Comparison of ENCODE assay signal across 19 cellular contexts in the genomic region with DNA sequence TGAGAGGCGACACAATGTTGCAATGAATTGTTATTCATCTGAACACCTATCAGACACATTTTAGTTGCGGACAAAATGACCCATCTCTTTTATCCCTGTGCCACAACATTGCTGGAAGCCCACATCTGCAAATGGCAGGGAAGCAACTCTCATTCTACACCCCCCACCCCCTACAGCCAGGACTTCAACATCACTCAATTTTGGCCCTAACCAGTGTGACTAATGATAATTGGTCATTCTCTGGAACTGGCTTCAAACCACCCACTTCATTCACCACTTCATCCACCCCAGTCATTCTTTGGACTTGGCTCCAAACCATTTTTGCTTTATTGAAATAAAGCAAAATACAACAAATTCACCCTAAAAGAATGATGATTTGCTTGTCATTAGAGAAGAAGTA. TPM values are rescaled to one million over a fixed set of nuclear protein-coding genes. Genes with fewer than 3 reads are reported as not detected.
DNase-seq lines count a peak whose midpoint lies in the region; ATAC-seq and TF ChIP-seq lines count a peak whose summit lies in the region.
"Had no signal": no experiment of that assay in that cellular context is flagged by ENCODE, and none has a peak within 500 bp of the region (broad histone marks: within the 10 kb centered on the region; RNA-seq: fewer than 3 reads in every experiment).

No MANE protein-coding gene starts in this region.

- H3K4me1 ChIP-seq in parathyroid adenoma: peaks cover 45% of the 10 kb centered on the region

- H3K9me3 Mint-ChIP-seq in activated T-helper 1 cell treated with anti-CD3 and anti-CD28 coated beads, Interleukin-12 subunit alpha, Interleukin-12 subunit beta, Interleukin-2, Interleukin-4 antibody, amounts not matched to agents 30 ng/mL and 10 ng/mL and 1 ng/mL, durations not matched to agents 14 hours and 24 hours and 36 hours: no peaks in the 10 kb centered on the region

- no peak for ATAC-seq in GM21423 (IDR thresholded peaks at IDR 0.05; ENCODE audit: unreplicated experiment)
- no peak for ATAC-seq in GM21381 (IDR thresholded peaks at IDR 0.05; ENCODE audit: unreplicated experiment)

- H3K9me3 ChIP-seq in MG63 (no peaks in the 10 kb centered on the region), parathyroid adenoma (ENCODE audit: control insufficient read depth, low read length) (no peaks in the 10 kb centered on the region)

- intact Hi-C loops in activated T-helper 1 cell treated with anti-CD3 and anti-CD28 coated beads, Interleukin-12 subunit alpha, Interleukin-12 subunit beta, Interleukin-2, Interleukin-4 antibody, amounts not matched to agents 30 ng/mL and 10 ng/mL and 1 ng/mL, durations not matched to agents 14 hours and 24 hours and 36 hours (cut with micrococcal nuclease): loop anchor here (5.0 to 10.0 kb wide), 2 partner anchors 456 to 493 kb away; no protein-coding TSS in a partner anchor

- H3K36me3 ChIP-seq in MG63: no peaks in the 10 kb centered on the region
- no peaks in the 10 kb centered on the region for H3K36me3 ChIP-seq in parathyroid adenoma (ENCODE audit: control insufficient read depth, insufficient read depth, low read length)

- H3K4me3 Mint-ChIP-seq in activated T-helper 1 cell treated with anti-CD3 and anti-CD28 coated beads, Interleukin-12 subunit alpha, Interleukin-12 subunit beta, Interleukin-2, Interleukin-4 antibody, amounts not matched to agents 30 ng/mL and 10 ng/mL and 1 ng/mL, durations not matched to agents 14 hours and 24 hours and 36 hours: no peak overlapping the region
- H3K4me3 Mint-ChIP-seq: CD4-positive, alpha-beta memory T cell had no signal

- H3K4me2 ChIP-seq in parathyroid adenoma (ENCODE audit: low read length): peak overlapping the region; percentile 85

- H3K4me3 ChIP-seq in MG63 (no peak overlapping the region), fibroblast of mammary gland (ENCODE audit: control insufficient read depth, low read depth, low read length) (no peak overlapping the region), parathyroid adenoma (ENCODE audit: low read depth, low read length) (peak overlapping the region; percentile 93)

- no peaks in the 10 kb centered on the region for H3K36me3 Mint-ChIP-seq in activated T-helper 1 cell treated with anti-CD3 and anti-CD28 coated beads, Interleukin-12 subunit alpha, Interleukin-12 subunit beta, Interleukin-2, Interleukin-4 antibody, amounts not matched to agents 30 ng/mL and 10 ng/mL and 1 ng/mL, durations not matched to agents 14 hours and 24 hours and 36 hours (ENCODE audit: low read depth)
- H3K36me3 Mint-ChIP-seq: CD4-positive, alpha-beta memory T cell had no signal

- TF ChIP-seq CTCF in fibroblast of mammary gland (conservative IDR thresholded peaks at IDR 0.05; ENCODE audit: control insufficient read depth, insufficient read depth, low read depth, low read length) (no peak), parathyroid adenoma (IDR thresholded peaks at IDR 0.05) (no peak)

- H3K9ac ChIP-seq in parathyroid adenoma: peak overlapping the region; percentile 85

- H3K27me3 ChIP-seq in MG63 (peaks cover 8% of the 10 kb centered on the region; the same call in 1 of the 2 replicates), parathyroid adenoma (ENCODE audit: control insufficient read depth, insufficient read depth, low read length) (no peaks in the 10 kb centered on the region)

- peaks cover 20% of the 10 kb centered on the region for H3K79me2 ChIP-seq in parathyroid adenoma

- no peak overlapping the region for H2AFZ ChIP-seq in parathyroid adenoma

- DNase-seq in MG63 (peak; percentile 68), fibroblast of mammary gland (ENCODE audit: low read depth) (peak; percentile 3)
- no peak for DNase-seq in activated T-helper 1 cell treated with anti-CD3 and anti-CD28 coated beads, Interleukin-12 subunit alpha, Interleukin-12 subunit beta, Interleukin-2, Interleukin-4 antibody, amounts not matched to agents 30 ng/mL and 10 ng/mL and 1 ng/mL, durations not matched to agents 14 hours and 24 hours and 36 hours (ENCODE audit: low spot score)
- DNase-seq: C1 segment of cervical spinal cord; Calu3; CD4-positive, alpha-beta memory T cell; COR-L47; DMS53; DMS79 treated with DMSO at 0.1 percent for 48 hours; GF-D8; H7; HCEC 1CT had no signal

- H3K27ac ChIP-seq in parathyroid adenoma: peak overlapping the region; percentile 98

- peaks cover 59% of the 10 kb centered on the region for H3K27me3 Mint-ChIP-seq in activated T-helper 1 cell treated with anti-CD3 and anti-CD28 coated beads, Interleukin-12 subunit alpha, Interleukin-12 subunit beta, Interleukin-2, Interleukin-4 antibody, amounts not matched to agents 30 ng/mL and 10 ng/mL and 1 ng/mL, durations not matched to agents 14 hours and 24 hours and 36 hours (ENCODE audit: insufficient read depth)

- no peaks in the 10 kb centered on the region for H3K4me1 Mint-ChIP-seq in activated T-helper 1 cell treated with anti-CD3 and anti-CD28 coated beads, Interleukin-12 subunit alpha, Interleukin-12 subunit beta, Interleukin-2, Interleukin-4 antibody, amounts not matched to agents 30 ng/mL and 10 ng/mL and 1 ng/mL, durations not matched to agents 14 hours and 24 hours and 36 hours (ENCODE audit: low read depth)

- H3K27ac Mint-ChIP-seq in activated T-helper 1 cell treated with anti-CD3 and anti-CD28 coated beads, Interleukin-12 subunit alpha, Interleukin-12 subunit beta, Interleukin-2, Interleukin-4 antibody, amounts not matched to agents 30 ng/mL and 10 ng/mL and 1 ng/mL, durations not matched to agents 14 hours and 24 hours and 36 hours: no peak overlapping the region
- H3K27ac Mint-ChIP-seq: CD4-positive, alpha-beta memory T cell had no signal

RNA-seq across cellular contexts. Expression of a gene that starts 1.5 kb away (rescaled TPM):
- not detected in 2 replicates for total RNA-seq in MG63 (2014; rRNA removed; shearing (Covaris generic); ENCODE audit: low replicate concordance)
- not detected in 2 replicates for total RNA-seq in activated T-helper 1 cell treated with anti-CD3 and anti-CD28 coated beads, Interleukin-12 subunit alpha, Interleukin-12 subunit beta, Interleukin-2, Interleukin-4 antibody, amounts not matched to agents 30 ng/mL and 10 ng/mL and 1 ng/mL, durations not matched to agents 14 hours and 24 hours and 36 hours
- total RNA-seq: A172; A673; Calu3; CD4-positive, alpha-beta memory T cell; Daoy; H1; H7 had no signal

RNA-seq across cellular contexts. Expression of a gene that starts 6.5 kb away (rescaled TPM):
- total RNA-seq in MG63 (2014; rRNA removed; shearing (Covaris generic); ENCODE audit: low replicate concordance): 0.99 and 2.9 TPM in 2 replicates
- total RNA-seq in activated T-helper 1 cell treated with anti-CD3 and anti-CD28 coated beads, Interleukin-12 subunit alpha, Interleukin-12 subunit beta, Interleukin-2, Interleukin-4 antibody, amounts not matched to agents 30 ng/mL and 10 ng/mL and 1 ng/mL, durations not matched to agents 14 hours and 24 hours and 36 hours: not detected in 2 replicates
- total RNA-seq: Calu3; CD4-positive, alpha-beta memory T cell had no signal

RNA-seq across cellular contexts. Expression of a gene that starts 42.0 kb away (rescaled TPM):
- 0.13 TPM in 1 of 2 replicates, not detected in the other for total RNA-seq in MG63 (2014; rRNA removed; shearing (Covaris generic); ENCODE audit: low replicate concordance)
- total RNA-seq in activated T-helper 1 cell treated with anti-CD3 and anti-CD28 coated beads, Interleukin-12 subunit alpha, Interleukin-12 subunit beta, Interleukin-2, Interleukin-4 antibody, amounts not matched to agents 30 ng/mL and 10 ng/mL and 1 ng/mL, durations not matched to agents 14 hours and 24 hours and 36 hours: 0.67 and 0.73 TPM in 2 replicates
- total RNA-seq: A172; CD4-positive, alpha-beta memory T cell; Daoy had no signal
